8 cellular contexts compared by ENCODE assay signal in the genomic region with DNA sequence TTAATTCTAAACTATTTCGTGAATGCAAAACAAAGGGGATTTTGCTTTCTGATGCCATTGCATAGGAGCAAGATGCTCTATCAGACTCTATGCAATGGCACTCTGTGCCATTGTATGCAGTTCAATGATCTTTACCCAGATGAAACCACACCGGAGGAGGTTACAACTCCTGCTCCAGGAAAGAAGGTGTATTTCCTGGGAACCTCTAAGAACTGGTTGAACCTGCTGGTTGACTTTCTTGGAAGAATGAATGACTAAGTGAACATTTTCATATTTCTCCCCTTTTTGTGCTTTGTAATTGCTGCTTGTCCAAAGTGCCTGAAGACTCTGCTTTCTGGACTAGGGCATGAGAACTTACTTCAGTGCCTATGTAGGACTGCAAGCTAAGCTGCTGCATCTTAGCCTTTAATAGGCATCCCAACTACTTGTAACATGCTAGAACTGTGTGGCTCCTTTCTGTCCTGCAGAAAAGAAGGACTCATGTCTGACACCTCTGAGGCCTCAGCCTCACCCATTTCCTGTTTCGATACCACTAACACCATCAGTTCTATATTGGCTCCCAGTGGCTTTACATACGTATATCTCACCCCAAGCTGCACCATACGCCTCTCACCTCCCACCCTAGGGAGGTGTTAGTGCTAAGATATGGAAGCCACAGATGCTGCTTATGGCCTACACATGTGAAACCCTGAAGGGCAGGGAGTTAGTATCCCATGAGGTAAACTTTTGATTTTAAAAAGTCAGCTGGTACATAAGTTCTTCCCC.
A peak's percentile ranks its signal among the peaks of the same experiment; 100 is the strongest.
DNase-seq lines count a peak whose midpoint lies in the region; ATAC-seq, FAIRE-seq and TF ChIP-seq lines count a peak whose summit lies in the region.

No MANE protein-coding gene starts in this region.

- H3K27me3 ChIP-seq in GM06990 (replicated peaks; ENCODE audit: control insufficient read depth, insufficient read depth, low read length) (no peaks in the 10 kb centered on the region), K562 (ENCODE audit: control insufficient read depth in 2 of 2, insufficient read depth in 2 of 2, low read length in 2 of 2) (no peaks in the 10 kb centered on the region)

- FAIRE-seq in K562 (lab: Jason Lieb, UNC), result peak; percentile 54

- peak; percentile 96 for ATAC-seq in GM19467 (IDR thresholded peaks at IDR 0.05; ENCODE audit: unreplicated experiment)
- peak; percentile 87 for ATAC-seq in HG03457 (IDR thresholded peaks at IDR 0.05; ENCODE audit: unreplicated experiment)
- peak; percentile 74 for ATAC-seq in K562

- CTCF ChIA-PET in K562 (lab: Yijun Ruan, JAX; ENCODE audit: low intra/inter-chr PET ratio), result no interaction called here

- no peak for TF ChIP-seq POLR2A in K562 (conservative IDR thresholded peaks at IDR 0.05)

- peak overlapping the region; percentile 14 for H3K4me2 ChIP-seq in K562 (ENCODE audit: insufficient read depth, low read length)

- BruUV-seq in K562 (replicated peaks; lab: Mats Ljungman, UMichigan), result no TSS peak

- no peak overlapping the region; a peak in 1 of 4 replicates for H3K9ac ChIP-seq in K562 (ENCODE audit: insufficient read depth in 1 of 2, low read depth in 2 of 2, low read length in 2 of 2)

- DNase-seq in GM06990 (ENCODE audit: extremely low read depth, insufficient read length) (peak; percentile 37), K562 (ENCODE audit: extremely low read depth in 1 of 4, low spot score in 3 of 4) (peak in 2 of 4 experiments; percentile 22 to 63), type B pancreatic cell (ENCODE audit: extremely low spot score, unreplicated experiment) (no peak), GDM1 (lab: John Stamatoyannopoulos, UW) (no peak), AG08395 (ENCODE audit: low spot score) (no peak), OCI-M2 (lab: John Stamatoyannopoulos, UW; ENCODE audit: unreplicated experiment) (no peak)

- H3K27ac Mint-ChIP-seq in type B pancreatic cell, result peak overlapping the region; percentile 80

- H3K4me1 Mint-ChIP-seq in type B pancreatic cell (ENCODE audit: unreplicated experiment), result peaks cover 19% of the 10 kb centered on the region

- TF ChIP-seq RAD21 in K562 (CRISPR knock-in tag; conservative IDR thresholded peaks at IDR 0.05 in 1 of 2, IDR thresholded peaks at IDR 0.05 in 1 of 2), result peak; percentile 23 to 53; a peak in 3 of 4 replicates

- H3K27me3 Mint-ChIP-seq in type B pancreatic cell, result no peaks in the 10 kb centered on the region

- H3K4me3 Mint-ChIP-seq in type B pancreatic cell, result peak overlapping the region; percentile 39

- H3K79me2 ChIP-seq in K562 (ENCODE audit: control insufficient read depth, insufficient read depth, low read length), result no peaks in the 10 kb centered on the region

- H3K27ac ChIP-seq in K562 (ENCODE audit: extremely low read depth, low read depth, low read length), result peak overlapping the region; percentile 24; the same call in 1 of the 3 replicates

- no peaks in the 10 kb centered on the region for H3K9me1 ChIP-seq in K562 (ENCODE audit: control insufficient read depth, insufficient read depth, low read length)

- H4K20me1 ChIP-seq in K562 (replicated peaks; ENCODE audit: control insufficient read depth, insufficient read depth, low read length), result no peaks in the 10 kb centered on the region

- H2AFZ ChIP-seq in K562 (ENCODE audit: low read depth, low read length), result peak overlapping the region; percentile 64

- 15% methylated on average over 5 of the region's 5 CpGs for WGBS in K562 (ENCODE audit: insufficient coverage, low coverage, missing lambda C conversion rate)

- TF ChIP-seq CTCF in GM06990 (IDR thresholded peaks at IDR 0.05; ENCODE audit: insufficient read depth, low read length, poor library complexity, severe bottlenecking) (no peak), K562 (IDR thresholded peaks at IDR 0.05 in 2 of 3, conservative IDR thresholded peaks at IDR 0.05 in 1 of 3; ENCODE audit: insufficient read depth in 2 of 3, low read depth in 1 of 3, low read length in 3 of 3) (peak in 2 of 3 experiments; percentile 6 to 15; a peak in 2 of 6 replicates), type B pancreatic cell (conservative IDR thresholded peaks at IDR 0.05) (no peak)

- in situ Hi-C loops in K562 (cut with MboI), result no loop called here

- POLR2A ChIA-PET in K562 (lab: Yijun Ruan, JAX), result no interaction called here

- no peaks in the 10 kb centered on the region for H3K9me3 ChIP-seq in K562 (replicated peaks; ENCODE audit: control insufficient read depth, insufficient read depth, low read depth, low read length)

- H3K4me3 ChIP-seq in GM06990 (replicated peaks; ENCODE audit: low read depth, low read length), result no peak overlapping the region
- H3K4me3 ChIP-seq in K562, result no peak overlapping the region

- H3K36me3 ChIP-seq in GM06990 (ENCODE audit: control insufficient read depth, insufficient read depth, low read length), result no peaks in the 10 kb centered on the region
- H3K36me3 ChIP-seq in K562 (ENCODE audit: control insufficient read depth, insufficient read depth, low read length), result no peaks in the 10 kb centered on the region

- TF ChIP-seq EP300 in K562 (IDR thresholded peaks at IDR 0.05; ENCODE audit: low read length), result no peak

- no peaks in the 10 kb centered on the region for H3K36me3 Mint-ChIP-seq in type B pancreatic cell

- H3K9me3 Mint-ChIP-seq in type B pancreatic cell, result peaks cover 6% of the 10 kb centered on the region

- intact Hi-C loops in K562 (cut with micrococcal nuclease), result no loop called here

- peaks cover 0 to 20% of the 10 kb centered on the region in 2 experiments; a peak in 3 of 5 replicates for H3K4me1 ChIP-seq in K562 (replicated peaks in 1 of 2; ENCODE audit: control insufficient read depth in 2 of 2, insufficient read depth in 2 of 2, low read length in 2 of 2)

TF ChIP-seq in K562, 482 proteins besides CTCF, POLR2A, EP300 and RAD21 (continues in another document):
- TF ChIP-seq ZNF592 (IDR thresholded peaks at IDR 0.05), result peak; percentile 48; the same call in 1 of the 2 replicates
- no peak for TF ChIP-seq TOE1 (IDR thresholded peaks at IDR 0.05; ENCODE audit: borderline replicate concordance)
- TF ChIP-seq TOE1 (CRISPR knock-in tag; IDR thresholded peaks at IDR 0.05; ENCODE audit: borderline replicate concordance, low read depth), result no peak
- TF ChIP-seq L3MBTL2 (IDR thresholded peaks at IDR 0.05), result peak; percentile 50; the same call in 1 of the 2 replicates
- TF ChIP-seq ZNF280B (CRISPR knock-in tag; IDR thresholded peaks at IDR 0.05), result no peak
- TF ChIP-seq NCOR1 (IDR thresholded peaks at IDR 0.05), result no peak
- peak; percentile 32; the same call in 1 of the 2 replicates for TF ChIP-seq TCF3 (CRISPR knock-in tag; IDR thresholded peaks at IDR 0.05)
- TF ChIP-seq, protein P1, sequence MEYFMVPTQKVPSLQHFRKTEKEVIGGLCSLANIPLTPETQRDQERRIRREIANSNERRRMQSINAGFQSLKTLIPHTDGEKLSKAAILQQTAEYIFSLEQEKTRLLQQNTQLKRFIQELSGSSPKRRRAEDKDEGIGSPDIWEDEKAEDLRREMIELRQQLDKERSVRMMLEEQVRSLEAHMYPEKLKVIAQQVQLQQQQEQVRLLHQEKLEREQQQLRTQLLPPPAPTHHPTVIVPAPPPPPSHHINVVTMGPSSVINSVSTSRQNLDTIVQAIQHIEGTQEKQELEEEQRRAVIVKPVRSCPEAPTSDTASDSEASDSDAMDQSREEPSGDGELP (CRISPR knock-in tag; IDR thresholded peaks at IDR 0.05; ENCODE audit: borderline replicate concordance), result no peak
- no peak for TF ChIP-seq RBFOX2 (IDR thresholded peaks at IDR 0.05; ENCODE audit: low read depth, low read length)

Comparison
In these comparisons a context has a peak if more than half of its experiments do, and no peak if none do; other contexts are left out.
1. CTCF ChIP-seq: peak in K562 (2 of 3); none in GM06990 (single experiment) and type B pancreatic cell (single experiment).
2. Peak in every context shown above with its lines, with median percentiles within 50 percentile points of each other: ATAC-seq.